Comparison of ENCODE assay signal across 25 cellular contexts in the genomic region with DNA sequence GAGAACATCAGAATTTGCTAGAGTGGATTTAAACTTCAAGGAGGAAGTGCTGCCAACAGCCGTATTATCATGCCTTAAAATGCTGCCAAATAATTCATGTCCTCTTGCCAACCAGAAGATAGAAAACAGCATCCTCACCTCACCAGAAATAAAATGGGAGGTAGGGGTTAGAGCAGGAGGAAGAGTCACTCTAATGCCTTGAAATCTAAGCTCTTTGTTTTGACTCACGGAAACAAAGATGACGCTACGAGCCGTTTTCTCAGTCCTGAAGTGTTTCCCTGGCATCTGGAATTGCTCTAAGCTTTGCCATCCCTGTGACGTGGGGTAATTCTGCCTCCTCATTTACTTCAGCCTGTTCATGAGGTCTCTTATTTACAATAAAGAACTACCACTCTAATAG.
DNase-seq lines count a peak whose midpoint lies in the region; ATAC-seq and TF ChIP-seq lines count a peak whose summit lies in the region.
"Had no signal": no experiment of that assay in that cellular context is flagged by ENCODE, and none has a peak within 500 bp of the region (broad histone marks: within the 10 kb centered on the region; RNA-seq: fewer than 3 reads in every experiment).

No MANE protein-coding gene starts in this region.

- DNase-seq in AG20443 (ENCODE audit: low spot score), result peak; percentile 11
- peak in 1 of 61 donors; percentile 36 for DNase-seq in caudate nucleus (lab: John Stamatoyannopoulos, UW)
- no peak for DNase-seq in activated naive CD4-positive, alpha-beta T cell (lab: John Stamatoyannopoulos, UW)
- no peak for DNase-seq in aorta
- no peak for DNase-seq in natural killer cell
- DNase-seq: activated CD4-positive, alpha-beta T cell treated with anti-CD3 and anti-CD28 coated beads, Interleukin-2, amount 10 ng/mL, durations not matched to agents 24 days and 14 days; activated T-cell treated with anti-CD3 and anti-CD28 coated beads, Interleukin-2, amount 50 U/mL, for 48 hours; effector memory CD4-positive, alpha-beta T cell; midbrain; NCI-H1092; NCI-H1694 treated with DMSO at 0.1 percent for 48 hours; NCI-H526 treated with DMSO at 0.1 percent for 48 hours; nephron progenitor cell; pancreas; right cardiac atrium; SHP77 treated with DMSO at 0.1 percent for 48 hours; stimulated activated CD4-positive, alpha-beta T cell treated with anti-CD3 and anti-CD28 coated beads, Interleukin-12 subunit alpha, Interleukin-12 subunit beta, amount 100 ng/mL, for 4 hours; stimulated activated CD4-positive, alpha-beta T cell treated with anti-CD3 and anti-CD28 coated beads, Interleukin-4, amount 100 ng/mL, for 1 hour; SW 1271; T-helper 9 cell had no signal

- H3K27me3 ChIP-seq in layer of hippocampus (ENCODE audit: control insufficient read depth, insufficient read depth, low read length) (no peaks in the 10 kb centered on the region), skeletal muscle tissue (ENCODE audit: control insufficient read depth in 3 of 3, insufficient read depth in 3 of 3, low read length in 3 of 3) (no peaks in the 10 kb centered on the region), aorta (ENCODE audit: control insufficient read depth in 1 of 2, insufficient read depth in 2 of 2, low read length in 1 of 2) (no peaks in the 10 kb centered on the region)
- H3K27me3 ChIP-seq: pancreas had no signal

- WGBS in aorta, 2 donors, result 83 to 87% methylated on average over 6 of the region's 6 CpGs

- intact Hi-C loops in aorta (cut with DNase I) (loop anchor here in 1 of 2 donors (5.0 kb wide), 1 partner anchor 283 kb away; a partner anchor contains a TSS), natural killer cell (cut with micrococcal nuclease) (no loop called here)

- peaks cover 0 to 8% of the 10 kb centered on the region in 2 donors for H3K27me3 Mint-ChIP-seq in natural killer cell (ENCODE audit: low read depth in 2 of 2)
- H3K27me3 Mint-ChIP-seq: brain had no signal

- no peaks in the 10 kb centered on the region for H3K9me3 ChIP-seq in skeletal muscle tissue (ENCODE audit: control insufficient read depth in 3 of 3, low read length in 3 of 3)
- no peaks in the 10 kb centered on the region for H3K9me3 ChIP-seq in aorta (ENCODE audit: control insufficient read depth, low read length)
- H3K9me3 ChIP-seq: pancreas had no signal

- H3K4me3 Mint-ChIP-seq in natural killer cell, result no peak overlapping the region
- H3K4me3 Mint-ChIP-seq: activated CD4-positive, alpha-beta T cell treated with anti-CD3 and anti-CD28 coated beads, Interleukin-2, amount 10 ng/mL, durations not matched to agents 24 days and 14 days; brain; nephron progenitor cell; stimulated activated effector memory CD8-positive, alpha-beta T cell treated with anti-CD3 and anti-CD28 coated beads, Interleukin-12 subunit alpha, Interleukin-12 subunit beta, amount 100 ng/mL, for 72 hours had no signal

- H3K27ac Mint-ChIP-seq in natural killer cell, result no peak overlapping the region
- H3K27ac Mint-ChIP-seq: activated CD4-positive, alpha-beta T cell treated with anti-CD3 and anti-CD28 coated beads, Interleukin-2, amount 10 ng/mL, durations not matched to agents 24 days and 14 days; nephron progenitor cell; stimulated activated effector memory CD8-positive, alpha-beta T cell treated with anti-CD3 and anti-CD28 coated beads, Interleukin-12 subunit alpha, Interleukin-12 subunit beta, amount 100 ng/mL, for 72 hours had no signal

- no peak for TF ChIP-seq CTCF in natural killer cell (IDR thresholded peaks at IDR 0.05)

- H3K27ac ChIP-seq in caudate nucleus (ENCODE audit: low read depth, low read length), result peak overlapping the region; percentile 50
- H3K27ac ChIP-seq in layer of hippocampus (ENCODE audit: low read depth, low read length), result peak overlapping the region; percentile 21
- peak overlapping the region; percentile 48 for H3K27ac ChIP-seq in skeletal muscle tissue (ENCODE audit: low read depth, low read length)
- H3K27ac ChIP-seq in aorta (ENCODE audit: low read depth in 1 of 2, low read length in 2 of 2), result no peak overlapping the region
- H3K27ac ChIP-seq: pancreas had no signal

- H3K9ac ChIP-seq in skeletal muscle tissue (ENCODE audit: low read depth in 1 of 3, low read length in 3 of 3), result no peak overlapping the region

- H3K4me1 ChIP-seq in skeletal muscle tissue (ENCODE audit: control insufficient read depth in 3 of 3, insufficient read depth in 3 of 3, low read length in 3 of 3) (peaks cover 11 to 17% (median 13%) of the 10 kb centered on the region in 3 donors), aorta (ENCODE audit: control insufficient read depth in 1 of 2, insufficient read depth in 2 of 2, low read length in 2 of 2) (peaks cover 0 to 4% of the 10 kb centered on the region in 2 donors)
- H3K4me1 ChIP-seq: pancreas had no signal

- H3K9me3 Mint-ChIP-seq in natural killer cell, result no peaks in the 10 kb centered on the region
- H3K9me3 Mint-ChIP-seq: activated CD4-positive, alpha-beta T cell treated with anti-CD3 and anti-CD28 coated beads, Interleukin-2, amount 10 ng/mL, durations not matched to agents 24 days and 14 days; brain; nephron progenitor cell; stimulated activated effector memory CD8-positive, alpha-beta T cell treated with anti-CD3 and anti-CD28 coated beads, Interleukin-12 subunit alpha, Interleukin-12 subunit beta, amount 100 ng/mL, for 72 hours had no signal

- no peaks in the 10 kb centered on the region for H3K36me3 Mint-ChIP-seq in natural killer cell
- H3K36me3 Mint-ChIP-seq: stimulated activated effector memory CD8-positive, alpha-beta T cell treated with anti-CD3 and anti-CD28 coated beads, Interleukin-12 subunit alpha, Interleukin-12 subunit beta, amount 100 ng/mL, for 72 hours had no signal

- ATAC-seq in aorta (ENCODE audit: low FRiP score), result no peak
- no peak for ATAC-seq in natural killer cell
- ATAC-seq: Panc1; pancreas; stimulated activated effector memory CD8-positive, alpha-beta T cell treated with anti-CD3 and anti-CD28 coated beads, Interleukin-12 subunit alpha, Interleukin-12 subunit beta, amount 100 ng/mL, for 72 hours had no signal

- no peak overlapping the region for H3K4me3 ChIP-seq in skeletal muscle tissue (ENCODE audit: low read length in 3 of 3)
- no peak overlapping the region for H3K4me3 ChIP-seq in aorta (ENCODE audit: low read length in 2 of 2)
- H3K4me3 ChIP-seq: pancreas had no signal

- H3K4me1 Mint-ChIP-seq in natural killer cell, result peaks cover 12 to 13% of the 10 kb centered on the region in 2 donors
- H3K4me1 Mint-ChIP-seq: stimulated activated effector memory CD8-positive, alpha-beta T cell treated with anti-CD3 and anti-CD28 coated beads, Interleukin-12 subunit alpha, Interleukin-12 subunit beta, amount 100 ng/mL, for 72 hours had no signal

- H3K36me3 ChIP-seq in skeletal muscle tissue (ENCODE audit: control insufficient read depth in 3 of 3, insufficient read depth in 3 of 3, low read length in 3 of 3) (peaks cover 0 to 40% (median 14%) of the 10 kb centered on the region in 3 donors), aorta (ENCODE audit: control insufficient read depth in 1 of 2, insufficient read depth in 2 of 2, low read length in 1 of 2) (peaks cover 7 to 9% of the 10 kb centered on the region in 2 donors)

Comparison
In these comparisons a context has a peak if more than half of its experiments do, and no peak if none do; other contexts are left out.
1. H3K27ac ChIP-seq: peak in caudate nucleus (single experiment), layer of hippocampus (single experiment) and skeletal muscle tissue (single experiment); none in aorta (0 of 2).